ENCODE assay signal across 13 cellular contexts in genomic region chr4:80840396-80840795, GRCh38.
DNase-seq lines count a peak whose midpoint lies in the region; ATAC-seq, FAIRE-seq and TF ChIP-seq lines count a peak whose summit lies in the region.
"Had no signal": no experiment of that assay in that cellular context is flagged by ENCODE, and none has a peak within 500 bp of the region (broad histone marks: within the 10 kb centered on the region; RNA-seq: fewer than 3 reads in every experiment).

No MANE protein-coding gene starts in this region.

- no peak overlapping the region for H3K9ac ChIP-seq in Karpas-422 (ENCODE audit: low read length)
- H3K9ac ChIP-seq: BLaER1 had no signal

- WGBS in small intestine, 3 donors: 6 to 49% (median 28%) methylated on average over 1 of the region's 1 CpG

- peak; percentile 40; the same call in 2 of the 3 replicates for ATAC-seq in SK-N-SH treated with all-trans-retinoic acid at 6 μM for 48 hours
- no peak for ATAC-seq in GM19467 (IDR thresholded peaks at IDR 0.05; ENCODE audit: unreplicated experiment)
- no peak for ATAC-seq in GM18907 (IDR thresholded peaks at IDR 0.05; ENCODE audit: unreplicated experiment)

- H3K27ac ChIP-seq in small intestine (ENCODE audit: low read depth in 1 of 2, low read length in 1 of 2): no peak overlapping the region
- no peak overlapping the region for H3K27ac ChIP-seq in Karpas-422 (ENCODE audit: low read length)
- H3K27ac ChIP-seq: BLaER1, PC-9 had no signal

- H3K4me2 ChIP-seq in Karpas-422 (ENCODE audit: low read depth, low read length, poor library complexity, severe bottlenecking): no peak overlapping the region
- H3K4me2 ChIP-seq: BLaER1, PC-9 had no signal

- no peak for FAIRE-seq in small intestine (lab: Jason Lieb, UNC)
- FAIRE-seq: H54 had no signal

- H4K20me1 ChIP-seq in Karpas-422 (ENCODE audit: insufficient read depth, low read depth, low read length): no peaks in the 10 kb centered on the region
- H4K20me1 ChIP-seq: BLaER1 had no signal

- H3K9me3 ChIP-seq in small intestine (ENCODE audit: control insufficient read depth, low read depth) (no peaks in the 10 kb centered on the region), Karpas-422 (ENCODE audit: low read length) (no peaks in the 10 kb centered on the region)

- no peak overlapping the region for H3K4me3 ChIP-seq in choroid plexus epithelial cell (ENCODE audit: low read depth, low read length)
- no peak overlapping the region for H3K4me3 ChIP-seq in small intestine (ENCODE audit: low read depth in 1 of 2, low read length in 2 of 2)
- H3K4me3 ChIP-seq in Karpas-422 (ENCODE audit: low read length): no peak overlapping the region
- H3K4me3 ChIP-seq: BLaER1, PC-9 had no signal

- no peaks in the 10 kb centered on the region for H3K79me2 ChIP-seq in Karpas-422 (ENCODE audit: low read length)

- H2AFZ ChIP-seq in Karpas-422 (ENCODE audit: low read length): no peak overlapping the region
- H2AFZ ChIP-seq: PC-9 had no signal

- DNase-seq in EH (ENCODE audit: low read depth) (peak; percentile 5), choroid plexus epithelial cell (ENCODE audit: low read depth) (peak; percentile 52), small intestine (peak; percentile 1), Karpas-422 (no peak)
- DNase-seq: DMS79 treated with DMSO at 0.1 percent for 48 hours, NCI-H1694 treated with DMSO at 0.1 percent for 48 hours, NCI-H510A treated with DMSO at 0.1 percent for 48 hours, PC-9 had no signal

- TF ChIP-seq CTCF in choroid plexus epithelial cell (conservative IDR thresholded peaks at IDR 0.05; ENCODE audit: low read depth, low read length): no peak

- no peaks in the 10 kb centered on the region for H3K9me2 ChIP-seq in Karpas-422 (replicated peaks; ENCODE audit: insufficient read depth, low read length)

- no peaks in the 10 kb centered on the region for H3K27me3 ChIP-seq in small intestine (ENCODE audit: control insufficient read depth in 2 of 2, insufficient read depth in 2 of 2, low read length in 2 of 2)
- H3K27me3 ChIP-seq in Karpas-422 (ENCODE audit: low read length): no peaks in the 10 kb centered on the region
- H3K27me3 ChIP-seq: BLaER1 had no signal

- H3K4me1 ChIP-seq in small intestine (ENCODE audit: control insufficient read depth in 2 of 2, insufficient read depth in 1 of 2, low read depth in 1 of 2, low read length in 1 of 2): no peaks in the 10 kb centered on the region
- H3K4me1 ChIP-seq in Karpas-422 (ENCODE audit: low read length): no peaks in the 10 kb centered on the region

- H3K36me3 ChIP-seq in small intestine (ENCODE audit: control insufficient read depth in 2 of 2, insufficient read depth in 2 of 2, low read length in 2 of 2) (no peaks in the 10 kb centered on the region), Karpas-422 (ENCODE audit: insufficient read depth, low read length) (no peaks in the 10 kb centered on the region)
- H3K36me3 ChIP-seq: BLaER1 had no signal

TF ChIP-seq in SK-N-SH treated with all-trans-retinoic acid at 6 μM for 48 hours, 23 proteins besides CTCF, POLR2A, EP300 and RAD21:
- TF ChIP-seq SNAI2 (CRISPR knock-in tag; IDR thresholded peaks at IDR 0.05): no peak
- TF ChIP-seq ESRRG (CRISPR knock-in tag; IDR thresholded peaks at IDR 0.05): no peak
- TF ChIP-seq CSDC2 (CRISPR knock-in tag; IDR thresholded peaks at IDR 0.05): no peak
- no peak for TF ChIP-seq ARNTL (CRISPR knock-in tag; IDR thresholded peaks at IDR 0.05; ENCODE audit: borderline replicate concordance, low read depth)
- TF ChIP-seq TSHZ2 (CRISPR knock-in tag; IDR thresholded peaks at IDR 0.05): no peak
- no peak for TF ChIP-seq TOX (CRISPR knock-in tag; IDR thresholded peaks at IDR 0.05; ENCODE audit: borderline replicate concordance)
- no peak for TF ChIP-seq TCF4 (CRISPR knock-in tag; IDR thresholded peaks at IDR 0.05; ENCODE audit: borderline replicate concordance)
- TF ChIP-seq, protein P1, sequence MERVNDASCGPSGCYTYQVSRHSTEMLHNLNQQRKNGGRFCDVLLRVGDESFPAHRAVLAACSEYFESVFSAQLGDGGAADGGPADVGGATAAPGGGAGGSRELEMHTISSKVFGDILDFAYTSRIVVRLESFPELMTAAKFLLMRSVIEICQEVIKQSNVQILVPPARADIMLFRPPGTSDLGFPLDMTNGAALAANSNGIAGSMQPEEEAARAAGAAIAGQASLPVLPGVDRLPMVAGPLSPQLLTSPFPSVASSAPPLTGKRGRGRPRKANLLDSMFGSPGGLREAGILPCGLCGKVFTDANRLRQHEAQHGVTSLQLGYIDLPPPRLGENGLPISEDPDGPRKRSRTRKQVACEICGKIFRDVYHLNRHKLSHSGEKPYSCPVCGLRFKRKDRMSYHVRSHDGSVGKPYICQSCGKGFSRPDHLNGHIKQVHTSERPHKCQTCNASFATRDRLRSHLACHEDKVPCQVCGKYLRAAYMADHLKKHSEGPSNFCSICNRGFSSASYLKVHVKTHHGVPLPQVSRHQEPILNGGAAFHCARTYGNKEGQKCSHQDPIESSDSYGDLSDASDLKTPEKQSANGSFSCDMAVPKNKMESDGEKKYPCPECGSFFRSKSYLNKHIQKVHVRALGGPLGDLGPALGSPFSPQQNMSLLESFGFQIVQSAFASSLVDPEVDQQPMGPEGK (CRISPR knock-in tag; IDR thresholded peaks at IDR 0.05; ENCODE audit: borderline replicate concordance): no peak
- TF ChIP-seq ZFP30 (CRISPR knock-in tag; IDR thresholded peaks at IDR 0.05): no peak
- no peak for TF ChIP-seq RARB (CRISPR knock-in tag; IDR thresholded peaks at IDR 0.05)
- TF ChIP-seq ZNF565 (CRISPR knock-in tag; conservative IDR thresholded peaks at IDR 0.05; ENCODE audit: low read depth): no peak
- TF ChIP-seq ISL1 (CRISPR knock-in tag; IDR thresholded peaks at IDR 0.05): no peak
- no peak for TF ChIP-seq PPARA (CRISPR knock-in tag; IDR thresholded peaks at IDR 0.05; ENCODE audit: borderline replicate concordance)
- no peak for TF ChIP-seq CREB5 (CRISPR knock-in tag; IDR thresholded peaks at IDR 0.05; ENCODE audit: low read depth)
- no peak for TF ChIP-seq ZFP3 (CRISPR knock-in tag; IDR thresholded peaks at IDR 0.05)
- TF ChIP-seq GLIS3 (CRISPR knock-in tag; IDR thresholded peaks at IDR 0.05): no peak
- no peak for TF ChIP-seq POU6F1 (CRISPR knock-in tag; IDR thresholded peaks at IDR 0.05; ENCODE audit: borderline replicate concordance, low read depth)
- TF ChIP-seq ZC3H10 (CRISPR knock-in tag; IDR thresholded peaks at IDR 0.05): no peak
- TF ChIP-seq ZNF8 (CRISPR knock-in tag; IDR thresholded peaks at IDR 0.05): no peak
- TF ChIP-seq BACH2 (CRISPR knock-in tag; IDR thresholded peaks at IDR 0.05; ENCODE audit: borderline replicate concordance): no peak
TF ChIP-seq in SK-N-SH treated with all-trans-retinoic acid at 6 μM for 48 hours: peak in this region for 0.
